ENCODE assay signal across 1 cellular context in the genomic region with DNA sequence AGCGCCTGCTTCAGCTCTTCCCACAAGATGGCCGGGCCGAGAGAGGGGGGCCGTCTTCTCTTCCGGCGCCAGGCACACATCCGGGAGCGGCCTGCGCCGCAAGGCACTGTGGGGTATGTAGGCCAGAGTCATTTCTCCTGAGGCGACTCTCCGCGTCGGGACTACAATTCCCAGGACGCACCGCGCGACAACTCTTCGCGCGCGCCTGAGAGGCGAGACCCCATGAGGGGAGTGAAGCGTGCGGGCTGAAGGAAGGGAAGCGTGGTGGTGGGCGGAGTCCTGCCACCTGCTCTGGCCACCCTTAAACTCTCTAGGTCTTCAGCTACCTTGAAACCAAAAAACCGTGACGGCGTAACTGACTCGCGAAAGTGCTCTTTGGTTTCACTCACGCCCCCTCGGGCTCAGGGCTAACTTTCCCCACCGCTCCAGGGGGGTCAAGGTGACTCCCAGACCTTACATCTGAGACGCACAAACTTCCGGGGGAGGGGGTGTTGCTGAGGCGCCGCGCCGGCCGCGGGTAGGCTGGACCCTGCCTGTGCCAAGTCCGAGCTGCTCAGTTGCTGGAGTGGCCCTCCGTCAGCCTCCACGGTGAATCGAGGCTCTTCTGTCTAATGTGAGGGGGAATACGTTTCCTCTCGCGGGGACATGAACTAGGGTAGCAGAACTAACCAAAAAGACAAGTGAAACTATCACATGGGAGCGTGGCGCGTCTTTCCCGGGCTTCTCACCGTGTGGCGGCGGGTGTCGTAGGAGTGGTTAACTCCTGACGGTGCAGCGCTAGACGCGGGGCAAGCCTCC.
TF ChIP-seq lines count a peak whose summit lies in the region.

A gene (minus strand): TSS at position 45 of the 798 bp plus-strand sequence. CDS start 102 bp downstream, outside the sequence.

TF ChIP-seq in HepG2, 621 proteins besides CTCF, POLR2A, EP300 and RAD21 (continued from another document and continues in another):
- TF ChIP-seq MED8 (CRISPR knock-in tag; IDR thresholded peaks at IDR 0.05; ENCODE audit: insufficient replicate concordance) (peak; percentile 76), HIVEP1 (CRISPR knock-in tag; IDR thresholded peaks at IDR 0.05) (peak; percentile 27; the same call in 1 of the 2 replicates), ZFY (CRISPR knock-in tag; IDR thresholded peaks at IDR 0.05) (peak; percentile 78), ZKSCAN8 (CRISPR knock-in tag; IDR thresholded peaks at IDR 0.05; ENCODE audit: borderline replicate concordance) (no peak), KLF16 (CRISPR knock-in tag; IDR thresholded peaks at IDR 0.05) (peak in 1 of 2 experiments; percentile 46; a peak in 2 of 4 replicates), HOXA3 (CRISPR knock-in tag; IDR thresholded peaks at IDR 0.05) (peak; percentile 91), FOXP1 (IDR thresholded peaks at IDR 0.05) (no peak), FOXP1 (CRISPR knock-in tag; IDR thresholded peaks at IDR 0.05) (peak; percentile 31), ZNF792 (CRISPR knock-in tag; IDR thresholded peaks at IDR 0.05) (no peak), HNF4A (CRISPR knock-in tag; IDR thresholded peaks at IDR 0.05) (peak; percentile 48; the same call in 1 of the 2 replicates), RELA (CRISPR knock-in tag; IDR thresholded peaks at IDR 0.05) (no peak), DPF2 (CRISPR knock-in tag; IDR thresholded peaks at IDR 0.05; ENCODE audit: borderline replicate concordance, low read depth) (no peak), ZNF282 (IDR thresholded peaks at IDR 0.05; ENCODE audit: partially characterized antibody) (no peak), ZNF143 (CRISPR knock-in tag; IDR thresholded peaks at IDR 0.05) (peak; percentile 97), ZNF547 (CRISPR knock-in tag; IDR thresholded peaks at IDR 0.05) (peak; percentile 81), STAG1 (CRISPR knock-in tag; IDR thresholded peaks at IDR 0.05) (0 out of 2 replicates have a peak, but pooled peaks have one; percentile 4), RXRA (CRISPR knock-in tag; IDR thresholded peaks at IDR 0.05) (peak; percentile 55; the same call in 1 of the 2 replicates), CBFB (CRISPR knock-in tag; IDR thresholded peaks at IDR 0.05) (no peak; the same call in none of the 2 replicates), ZNF841 (CRISPR knock-in tag; IDR thresholded peaks at IDR 0.05; ENCODE audit: borderline replicate concordance) (no peak), HMG20B (CRISPR knock-in tag; conservative IDR thresholded peaks at IDR 0.05) (no peak), SP4 (CRISPR knock-in tag; IDR thresholded peaks at IDR 0.05) (0 out of 2 replicates have a peak, but pooled peaks have one; percentile 39), NFYC (CRISPR knock-in tag; IDR thresholded peaks at IDR 0.05) (peak; percentile 43), MAFG (CRISPR knock-in tag; IDR thresholded peaks at IDR 0.05) (no peak), ZNF264 (CRISPR knock-in tag; IDR thresholded peaks at IDR 0.05) (no peak), NR2F1 (CRISPR knock-in tag; IDR thresholded peaks at IDR 0.05) (peak; percentile 48 to 74; a peak in 3 of 4 replicates), MTF2 (CRISPR knock-in tag; IDR thresholded peaks at IDR 0.05; ENCODE audit: borderline replicate concordance) (peak; percentile 5; the same call in 1 of the 2 replicates), ZNF816 (CRISPR knock-in tag; IDR thresholded peaks at IDR 0.05; ENCODE audit: borderline replicate concordance) (peak; percentile 46; the same call in 1 of the 2 replicates), SNAI1 (CRISPR knock-in tag; IDR thresholded peaks at IDR 0.05; ENCODE audit: borderline replicate concordance) (peak; percentile 61), ZNF883 (CRISPR knock-in tag; IDR thresholded peaks at IDR 0.05; ENCODE audit: not compliant biosample characterization) (peak; percentile 52), HMG20A (CRISPR knock-in tag; IDR thresholded peaks at IDR 0.05; ENCODE audit: borderline replicate concordance) (0 out of 2 replicates have a peak, but pooled peaks have one; percentile 42), ZNF333 (CRISPR knock-in tag; IDR thresholded peaks at IDR 0.05; ENCODE audit: borderline replicate concordance) (peak; percentile 89; the same call in 1 of the 2 replicates), TBX2 (CRISPR knock-in tag; IDR thresholded peaks at IDR 0.05; ENCODE audit: borderline replicate concordance) (peak; percentile 89), ZNF772 (CRISPR knock-in tag; IDR thresholded peaks at IDR 0.05) (peak; percentile 18; the same call in 1 of the 2 replicates), TBX3 (IDR thresholded peaks at IDR 0.05; ENCODE audit: borderline replicate concordance) (peak; percentile 74; the same call in 1 of the 2 replicates), ZBTB7A (CRISPR knock-in tag; IDR thresholded peaks at IDR 0.05) (peak; percentile 89), FOXK1 (CRISPR knock-in tag; IDR thresholded peaks at IDR 0.05; ENCODE audit: borderline replicate concordance, low read depth) (peak; percentile 78; the same call in 1 of the 2 replicates), ETV6 (CRISPR knock-in tag; conservative IDR thresholded peaks at IDR 0.05) (no peak; the same call in 1 of the 2 replicates), HCFC1 (IDR thresholded peaks at IDR 0.05; ENCODE audit: low read depth, low read length) (peak; percentile 89), ZBTB20 (CRISPR knock-in tag; IDR thresholded peaks at IDR 0.05; ENCODE audit: borderline replicate concordance, low read depth) (0 out of 2 replicates have a peak, but pooled peaks have one; percentile 42), STAT5B (CRISPR knock-in tag; IDR thresholded peaks at IDR 0.05) (no peak), NFE2L1 (CRISPR knock-in tag; IDR thresholded peaks at IDR 0.05; ENCODE audit: borderline replicate concordance) (no peak), SNRNP70 (IDR thresholded peaks at IDR 0.05; ENCODE audit: low read depth, low read length) (no peak)
- TF ChIP-seq, protein P1, sequence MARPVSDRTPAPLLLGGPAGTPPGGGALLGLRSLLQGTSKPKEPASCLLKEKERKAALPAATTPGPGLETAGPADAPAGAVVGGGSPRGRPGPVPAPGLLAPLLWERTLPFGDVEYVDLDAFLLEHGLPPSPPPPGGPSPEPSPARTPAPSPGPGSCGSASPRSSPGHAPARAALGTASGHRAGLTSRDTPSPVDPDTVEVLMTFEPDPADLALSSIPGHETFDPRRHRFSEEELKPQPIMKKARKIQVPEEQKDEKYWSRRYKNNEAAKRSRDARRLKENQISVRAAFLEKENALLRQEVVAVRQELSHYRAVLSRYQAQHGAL (CRISPR knock-in tag; IDR thresholded peaks at IDR 0.05; ENCODE audit: not compliant biosample characterization) = no peak
- TF ChIP-seq, protein P2, sequence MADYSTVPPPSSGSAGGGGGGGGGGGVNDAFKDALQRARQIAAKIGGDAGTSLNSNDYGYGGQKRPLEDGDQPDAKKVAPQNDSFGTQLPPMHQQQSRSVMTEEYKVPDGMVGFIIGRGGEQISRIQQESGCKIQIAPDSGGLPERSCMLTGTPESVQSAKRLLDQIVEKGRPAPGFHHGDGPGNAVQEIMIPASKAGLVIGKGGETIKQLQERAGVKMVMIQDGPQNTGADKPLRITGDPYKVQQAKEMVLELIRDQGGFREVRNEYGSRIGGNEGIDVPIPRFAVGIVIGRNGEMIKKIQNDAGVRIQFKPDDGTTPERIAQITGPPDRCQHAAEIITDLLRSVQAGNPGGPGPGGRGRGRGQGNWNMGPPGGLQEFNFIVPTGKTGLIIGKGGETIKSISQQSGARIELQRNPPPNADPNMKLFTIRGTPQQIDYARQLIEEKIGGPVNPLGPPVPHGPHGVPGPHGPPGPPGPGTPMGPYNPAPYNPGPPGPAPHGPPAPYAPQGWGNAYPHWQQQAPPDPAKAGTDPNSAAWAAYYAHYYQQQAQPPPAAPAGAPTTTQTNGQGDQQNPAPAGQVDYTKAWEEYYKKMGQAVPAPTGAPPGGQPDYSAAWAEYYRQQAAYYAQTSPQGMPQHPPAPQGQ (CRISPR knock-in tag; IDR thresholded peaks at IDR 0.05; ENCODE audit: borderline replicate concordance) = peak; percentile 77; the same call in 1 of the 2 replicates
- TF ChIP-seq, protein P3, sequence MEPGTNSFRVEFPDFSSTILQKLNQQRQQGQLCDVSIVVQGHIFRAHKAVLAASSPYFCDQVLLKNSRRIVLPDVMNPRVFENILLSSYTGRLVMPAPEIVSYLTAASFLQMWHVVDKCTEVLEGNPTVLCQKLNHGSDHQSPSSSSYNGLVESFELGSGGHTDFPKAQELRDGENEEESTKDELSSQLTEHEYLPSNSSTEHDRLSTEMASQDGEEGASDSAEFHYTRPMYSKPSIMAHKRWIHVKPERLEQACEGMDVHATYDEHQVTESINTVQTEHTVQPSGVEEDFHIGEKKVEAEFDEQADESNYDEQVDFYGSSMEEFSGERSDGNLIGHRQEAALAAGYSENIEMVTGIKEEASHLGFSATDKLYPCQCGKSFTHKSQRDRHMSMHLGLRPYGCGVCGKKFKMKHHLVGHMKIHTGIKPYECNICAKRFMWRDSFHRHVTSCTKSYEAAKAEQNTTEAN (CRISPR knock-in tag; conservative IDR thresholded peaks at IDR 0.05) = peak; percentile 80; the same call in 1 of the 2 replicates
- TF ChIP-seq, protein P4, sequence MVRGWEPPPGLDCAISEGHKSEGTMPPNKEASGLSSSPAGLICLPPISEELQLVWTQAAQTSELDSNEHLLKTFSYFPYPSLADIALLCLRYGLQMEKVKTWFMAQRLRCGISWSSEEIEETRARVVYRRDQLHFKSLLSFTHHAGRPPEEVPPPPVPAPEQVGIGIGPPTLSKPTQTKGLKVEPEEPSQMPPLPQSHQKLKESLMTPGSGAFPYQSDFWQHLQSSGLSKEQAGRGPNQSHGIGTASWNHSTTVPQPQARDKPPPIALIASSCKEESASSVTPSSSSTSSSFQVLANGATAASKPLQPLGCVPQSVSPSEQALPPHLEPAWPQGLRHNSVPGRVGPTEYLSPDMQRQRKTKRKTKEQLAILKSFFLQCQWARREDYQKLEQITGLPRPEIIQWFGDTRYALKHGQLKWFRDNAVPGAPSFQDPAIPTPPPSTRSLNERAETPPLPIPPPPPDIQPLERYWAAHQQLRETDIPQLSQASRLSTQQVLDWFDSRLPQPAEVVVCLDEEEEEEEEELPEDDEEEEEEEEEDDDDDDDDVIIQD (CRISPR knock-in tag; IDR thresholded peaks at IDR 0.05; ENCODE audit: low read depth) = no peak; the same call in 1 of the 2 replicates
- TF ChIP-seq, protein P5, sequence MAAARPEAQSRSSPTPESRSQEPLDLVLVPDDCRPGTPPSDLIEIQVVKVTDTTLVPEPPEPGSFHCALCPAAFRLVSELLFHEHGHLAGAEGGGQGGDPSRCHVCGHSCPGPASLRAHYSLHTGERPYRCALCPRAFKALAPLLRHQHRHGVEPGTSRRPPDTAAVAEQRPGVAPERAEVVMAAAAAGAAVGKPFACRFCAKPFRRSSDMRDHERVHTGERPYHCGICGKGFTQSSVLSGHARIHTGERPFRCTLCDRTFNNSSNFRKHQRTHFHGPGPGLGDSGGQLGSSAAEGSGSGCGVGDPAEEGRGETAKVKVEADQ (CRISPR knock-in tag; IDR thresholded peaks at IDR 0.05; ENCODE audit: borderline replicate concordance) = peak; percentile 90; the same call in 1 of the 2 replicates
- TF ChIP-seq, protein P6, sequence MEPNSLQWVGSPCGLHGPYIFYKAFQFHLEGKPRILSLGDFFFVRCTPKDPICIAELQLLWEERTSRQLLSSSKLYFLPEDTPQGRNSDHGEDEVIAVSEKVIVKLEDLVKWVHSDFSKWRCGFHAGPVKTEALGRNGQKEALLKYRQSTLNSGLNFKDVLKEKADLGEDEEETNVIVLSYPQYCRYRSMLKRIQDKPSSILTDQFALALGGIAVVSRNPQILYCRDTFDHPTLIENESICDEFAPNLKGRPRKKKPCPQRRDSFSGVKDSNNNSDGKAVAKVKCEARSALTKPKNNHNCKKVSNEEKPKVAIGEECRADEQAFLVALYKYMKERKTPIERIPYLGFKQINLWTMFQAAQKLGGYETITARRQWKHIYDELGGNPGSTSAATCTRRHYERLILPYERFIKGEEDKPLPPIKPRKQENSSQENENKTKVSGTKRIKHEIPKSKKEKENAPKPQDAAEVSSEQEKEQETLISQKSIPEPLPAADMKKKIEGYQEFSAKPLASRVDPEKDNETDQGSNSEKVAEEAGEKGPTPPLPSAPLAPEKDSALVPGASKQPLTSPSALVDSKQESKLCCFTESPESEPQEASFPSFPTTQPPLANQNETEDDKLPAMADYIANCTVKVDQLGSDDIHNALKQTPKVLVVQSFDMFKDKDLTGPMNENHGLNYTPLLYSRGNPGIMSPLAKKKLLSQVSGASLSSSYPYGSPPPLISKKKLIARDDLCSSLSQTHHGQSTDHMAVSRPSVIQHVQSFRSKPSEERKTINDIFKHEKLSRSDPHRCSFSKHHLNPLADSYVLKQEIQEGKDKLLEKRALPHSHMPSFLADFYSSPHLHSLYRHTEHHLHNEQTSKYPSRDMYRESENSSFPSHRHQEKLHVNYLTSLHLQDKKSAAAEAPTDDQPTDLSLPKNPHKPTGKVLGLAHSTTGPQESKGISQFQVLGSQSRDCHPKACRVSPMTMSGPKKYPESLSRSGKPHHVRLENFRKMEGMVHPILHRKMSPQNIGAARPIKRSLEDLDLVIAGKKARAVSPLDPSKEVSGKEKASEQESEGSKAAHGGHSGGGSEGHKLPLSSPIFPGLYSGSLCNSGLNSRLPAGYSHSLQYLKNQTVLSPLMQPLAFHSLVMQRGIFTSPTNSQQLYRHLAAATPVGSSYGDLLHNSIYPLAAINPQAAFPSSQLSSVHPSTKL (CRISPR knock-in tag; IDR thresholded peaks at IDR 0.05) = peak; percentile 46
- TF ChIP-seq, protein P7, sequence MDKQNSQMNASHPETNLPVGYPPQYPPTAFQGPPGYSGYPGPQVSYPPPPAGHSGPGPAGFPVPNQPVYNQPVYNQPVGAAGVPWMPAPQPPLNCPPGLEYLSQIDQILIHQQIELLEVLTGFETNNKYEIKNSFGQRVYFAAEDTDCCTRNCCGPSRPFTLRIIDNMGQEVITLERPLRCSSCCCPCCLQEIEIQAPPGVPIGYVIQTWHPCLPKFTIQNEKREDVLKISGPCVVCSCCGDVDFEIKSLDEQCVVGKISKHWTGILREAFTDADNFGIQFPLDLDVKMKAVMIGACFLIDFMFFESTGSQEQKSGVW (CRISPR knock-in tag; IDR thresholded peaks at IDR 0.05; ENCODE audit: borderline replicate concordance) = no peak
- TF ChIP-seq, protein P8, sequence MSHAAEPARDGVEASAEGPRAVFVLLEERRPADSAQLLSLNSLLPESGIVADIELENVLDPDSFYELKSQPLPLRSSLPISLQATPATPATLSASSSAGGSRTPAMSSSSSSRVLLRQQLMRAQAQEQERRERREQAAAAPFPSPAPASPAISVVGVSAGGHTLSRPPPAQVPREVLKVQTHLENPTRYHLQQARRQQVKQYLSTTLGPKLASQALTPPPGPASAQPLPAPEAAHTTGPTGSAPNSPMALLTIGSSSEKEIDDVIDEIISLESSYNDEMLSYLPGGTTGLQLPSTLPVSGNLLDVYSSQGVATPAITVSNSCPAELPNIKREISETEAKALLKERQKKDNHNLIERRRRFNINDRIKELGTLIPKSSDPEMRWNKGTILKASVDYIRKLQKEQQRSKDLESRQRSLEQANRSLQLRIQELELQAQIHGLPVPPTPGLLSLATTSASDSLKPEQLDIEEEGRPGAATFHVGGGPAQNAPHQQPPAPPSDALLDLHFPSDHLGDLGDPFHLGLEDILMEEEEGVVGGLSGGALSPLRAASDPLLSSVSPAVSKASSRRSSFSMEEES (CRISPR knock-in tag; IDR thresholded peaks at IDR 0.05) = peak; percentile 78
